ENCODE assay signal across 9 cellular contexts in genomic region chr2:48105848-48106247, GRCh38.
DNase-seq lines count a peak whose midpoint lies in the region; ATAC-seq and TF ChIP-seq lines count a peak whose summit lies in the region.
"Had no signal": no experiment of that assay in that cellular context is flagged by ENCODE, and none has a peak within 500 bp of the region (broad histone marks: within the 10 kb centered on the region; RNA-seq: fewer than 3 reads in every experiment).

No MANE protein-coding gene starts in this region.

- intact Hi-C loops in mammary epithelial cell (cut with micrococcal nuclease), result loop anchor here (1.0 kb wide), 6 partner anchors 200 to 771 kb away; partner anchors contain the start of genes FBXO11 and MSH6

- H3K27me3 Mint-ChIP-seq in nephron (ENCODE audit: low read depth), result no peaks in the 10 kb centered on the region
- H3K27me3 Mint-ChIP-seq in immature natural killer cell (ENCODE audit: low read depth in 3 of 3), result peaks cover 1 to 15% (median 6%) of the 10 kb centered on the region in 3 donors

- H3K27me3 ChIP-seq in AG04450 (ENCODE audit: control insufficient read depth, insufficient read depth, low read length) (no peaks in the 10 kb centered on the region), mammary epithelial cell (ENCODE audit: insufficient read depth, low read length) (no peaks in the 10 kb centered on the region)

- peaks cover 32% of the 10 kb centered on the region for H3K4me1 ChIP-seq in mammary epithelial cell (ENCODE audit: insufficient read depth, low read length)

- peak overlapping the region in 2 of 3 experiments; percentile 54 to 65 for H3K27ac Mint-ChIP-seq in nephron
- no peak overlapping the region for H3K27ac Mint-ChIP-seq in immature natural killer cell

- ATAC-seq in GM19351 (IDR thresholded peaks at IDR 0.05; ENCODE audit: unreplicated experiment), result peak; percentile 35
- no peak for ATAC-seq in GM18861 (IDR thresholded peaks at IDR 0.05; ENCODE audit: unreplicated experiment)

- POLR2A ChIA-PET in AG04450 (lab: Yijun Ruan, JAX), result no interaction called here
- POLR2A ChIA-PET in GM10248 (lab: Yijun Ruan, JAX), result no interaction called here

- WGBS in mammary epithelial cell (ENCODE audit: low coverage, missing lambda C conversion rate), result 84% methylated on average over 11 of the region's 11 CpGs

- dilution Hi-C loops in mammary epithelial cell (cut with HindIII; ENCODE audit: low sequenced_read_pairs), result loop anchor here (5.0 kb wide), 1 partner anchor 319 kb away; no protein-coding TSS in a partner anchor

- H3K9me3 ChIP-seq in AG04450 (ENCODE audit: control insufficient read depth, insufficient read depth, low read length) (no peaks in the 10 kb centered on the region), mammary epithelial cell (replicated peaks; ENCODE audit: insufficient read depth, low read length) (no peaks in the 10 kb centered on the region)

- no peak overlapping the region for H3K4me2 ChIP-seq in mammary epithelial cell (ENCODE audit: insufficient read depth, low read depth, low read length)

- H3K27ac ChIP-seq in AG04450 (ENCODE audit: low read depth, low read length), result peak overlapping the region; percentile 23
- no peak overlapping the region for H3K27ac ChIP-seq in mammary epithelial cell (ENCODE audit: insufficient read depth, low read depth, low read length)

- H3K36me3 Mint-ChIP-seq in nephron (ENCODE audit: low read depth) (no peaks in the 10 kb centered on the region), immature natural killer cell (no peaks in the 10 kb centered on the region)

- H3K9me3 Mint-ChIP-seq in nephron, result peaks cover 2% of the 10 kb centered on the region
- no peaks in the 10 kb centered on the region for H3K9me3 Mint-ChIP-seq in immature natural killer cell

- peak overlapping the region; percentile 86 for H2AFZ ChIP-seq in mammary epithelial cell (ENCODE audit: low read depth, low read length)

- CTCF ChIA-PET in AG04450 (lab: Charles Lee) (interaction anchor here (0.6 to 2.6 kb wide), 7 partner anchors 169 to 718 kb away, joined by 3 to 15 read pairs (median 6); no protein-coding TSS in a partner anchor), mammary epithelial cell (lab: Charles Lee; ENCODE audit: low non-redundant PET) (interaction anchor here (0.7 kb wide), 1 partner anchor 1226 kb away, joined by 6 read pairs; no protein-coding TSS in a partner anchor), GM10248 (lab: Yijun Ruan, JAX) (interaction anchor here (0.6 to 4.2 kb wide), 15 partner anchors 9 to 771 kb away, joined by 3 to 50 read pairs (median 3); partner anchors contain the start of gene FBXO11)

- in situ Hi-C loops in mammary epithelial cell (cut with MboI; ENCODE audit: low sequenced_read_pairs in 2 of 2), result loop anchor here in 1 of 2 donors (10.0 kb wide), 1 partner anchor 251 kb away; no protein-coding TSS in a partner anchor

- DNase-seq in AG04450 (ENCODE audit: low read depth, low spot score) (no peak), mammary epithelial cell (no peak), GM10248 (ENCODE audit: extremely low spot score) (no peak), immature natural killer cell (no peak)
- DNase-seq in activated CD8-positive, alpha-beta memory T cell treated with anti-CD3 and anti-CD28 coated beads for 24 hours, result no peak
- DNase-seq: activated gamma-delta T cell had no signal

- no peak overlapping the region for H3K9ac ChIP-seq in mammary epithelial cell (ENCODE audit: insufficient read depth, low read length)

- no peaks in the 10 kb centered on the region for H3K79me2 ChIP-seq in mammary epithelial cell (ENCODE audit: insufficient read depth, low read length)

- no peaks in the 10 kb centered on the region for H4K20me1 ChIP-seq in mammary epithelial cell (ENCODE audit: insufficient read depth, low read length)

- peak overlapping the region in 2 of 3 experiments; percentile 12 to 55 for H3K4me3 Mint-ChIP-seq in nephron
- H3K4me3 Mint-ChIP-seq in immature natural killer cell, result no peak overlapping the region

- H3K4me1 Mint-ChIP-seq in nephron (peaks cover 20% of the 10 kb centered on the region), immature natural killer cell (peaks cover 10 to 20% of the 10 kb centered on the region in 2 donors)

- no peak overlapping the region for H3K4me3 ChIP-seq in AG04450 (ENCODE audit: low read depth, low read length)
- H3K4me3 ChIP-seq in mammary epithelial cell (replicated peaks in 1 of 3; ENCODE audit: insufficient read depth in 1 of 3, low read depth in 2 of 3, low read length in 3 of 3), result no peak overlapping the region

- BruUV-seq in mammary epithelial cell (replicated peaks; lab: Mats Ljungman, UMichigan), result no TSS peak

- no peaks in the 10 kb centered on the region for H3K36me3 ChIP-seq in mammary epithelial cell (ENCODE audit: insufficient read depth, low read length)

- TF ChIP-seq CTCF in AG04450 (IDR thresholded peaks at IDR 0.05; ENCODE audit: low read depth, low read length) (no peak), mammary epithelial cell (conservative IDR thresholded peaks at IDR 0.05 in 1 of 2, IDR thresholded peaks at IDR 0.05 in 1 of 2; ENCODE audit: extremely low read depth in 1 of 2, insufficient read depth in 1 of 2, low read depth in 1 of 2, low read length in 2 of 2) (no peak), nephron (IDR thresholded peaks at IDR 0.05; ENCODE audit: unreplicated experiment in 3 of 3) (no peak), GM10248 (IDR thresholded peaks at IDR 0.05; ENCODE audit: control extremely low read depth, extremely low read depth, low read depth, missing control alignments) (no peak)

Comparison
In these comparisons a context has a peak if more than half of its experiments do, and no peak if none do; other contexts are left out.
1. H3K27ac Mint-ChIP-seq: peak in nephron (2 of 3); none in immature natural killer cell (0 of 6).
2. H3K4me3 Mint-ChIP-seq: peak in nephron (2 of 3); none in immature natural killer cell (0 of 5).